In genomic region chr11:65611758-65612603, GRCh38 we compare ENCODE assay signal across 10 cellular contexts. TPM values are rescaled to one million over a fixed set of nuclear protein-coding genes. Genes with fewer than 3 reads are reported as not detected.
DNase-seq lines count a peak whose midpoint lies in the region; ATAC-seq lines count a peak whose summit lies in the region.
"Had no signal": no experiment of that assay in that cellular context is flagged by ENCODE, and none has a peak within 500 bp of the region (broad histone marks: within the 10 kb centered on the region; RNA-seq: fewer than 3 reads in every experiment).

No MANE protein-coding gene starts in this region.

- no peak for DNase-seq in right cardiac atrium
- DNase-seq in Right ventricle myocardium superior = no peak
- DNase-seq in central memory CD8-positive, alpha-beta T cell (ENCODE audit: low spot score in 2 of 2) = no peak
- no peak for DNase-seq in activated CD8-positive, alpha-beta memory T cell treated with anti-CD3 and anti-CD28 coated beads, Interleukin-2, amount 50 U/mL, for 48 hours
- DNase-seq: SIG-M5 had no signal

- peak overlapping the region; percentile 80 for H3K27ac ChIP-seq in right cardiac atrium (ENCODE audit: low read length)
- peak overlapping the region; percentile 96 for H3K27ac ChIP-seq in muscle layer of colon (ENCODE audit: low read depth, low read length)

- H3K4me3 Mint-ChIP-seq in central memory CD8-positive, alpha-beta T cell = peak overlapping the region; percentile 96

- H3K4me1 Mint-ChIP-seq in central memory CD8-positive, alpha-beta T cell = peaks cover 45% of the 10 kb centered on the region

- H3K4me1 ChIP-seq in right cardiac atrium (ENCODE audit: control insufficient read depth, insufficient read depth, low read length) = peaks cover 10% of the 10 kb centered on the region
- peaks cover 53% of the 10 kb centered on the region for H3K4me1 ChIP-seq in muscle layer of colon (ENCODE audit: insufficient read depth, low read length)

- no peaks in the 10 kb centered on the region for H3K27me3 Mint-ChIP-seq in central memory CD8-positive, alpha-beta T cell

- intact Hi-C loops in right cardiac atrium (cut with DNase I) = loop anchor here in 1 of 4 donors (5.0 kb wide), 1 partner anchor 35 kb away; the partner anchor contains the start of gene EHBP1L1
- intact Hi-C loops in Right ventricle myocardium superior (cut with DNase I) = no loop called here

- H3K27ac Mint-ChIP-seq in central memory CD8-positive, alpha-beta T cell (ENCODE audit: low read depth) = peak overlapping the region; percentile 85

- ATAC-seq in right cardiac atrium (no peak), Right ventricle myocardium superior (ENCODE audit: poor library complexity) (no peak), HG03439 (IDR thresholded peaks at IDR 0.05; ENCODE audit: unreplicated experiment) (no peak), GM21576 (IDR thresholded peaks at IDR 0.05; ENCODE audit: unreplicated experiment) (no peak), HG02970 (IDR thresholded peaks at IDR 0.05; ENCODE audit: low FRiP score, unreplicated experiment) (no peak)
- ATAC-seq in central memory CD8-positive, alpha-beta T cell (replicated peaks; ENCODE audit: extremely low read depth, poor library complexity, severe bottlenecking) = no peak

- peaks cover 31% of the 10 kb centered on the region for H3K36me3 ChIP-seq in muscle layer of colon (ENCODE audit: insufficient read depth, low read length)

- H3K9ac ChIP-seq in muscle layer of colon (ENCODE audit: low read length) = peak overlapping the region; percentile 34

- 45% methylated on average over 12 of the region's 12 CpGs for WGBS in right cardiac atrium

- H3K36me3 Mint-ChIP-seq in central memory CD8-positive, alpha-beta T cell (ENCODE audit: insufficient read depth) = peaks cover 22% of the 10 kb centered on the region

- H3K4me3 ChIP-seq in right cardiac atrium (ENCODE audit: low read length) = peak overlapping the region; percentile 82
- peak overlapping the region in 1 of 2 donors; percentile 69 for H3K4me3 ChIP-seq in muscle layer of colon (ENCODE audit: low read depth in 1 of 2, low read length in 2 of 2)

- H3K9me3 ChIP-seq in right cardiac atrium (ENCODE audit: control insufficient read depth, low read length) (no peaks in the 10 kb centered on the region), muscle layer of colon (ENCODE audit: low read length) (no peaks in the 10 kb centered on the region)

- H3K27me3 ChIP-seq in right cardiac atrium (ENCODE audit: control insufficient read depth, insufficient read depth) (no peaks in the 10 kb centered on the region), muscle layer of colon (ENCODE audit: control insufficient read depth in 1 of 2, insufficient read depth in 2 of 2, low read length in 2 of 2) (no peaks in the 10 kb centered on the region)

- no peaks in the 10 kb centered on the region for H3K9me3 Mint-ChIP-seq in central memory CD8-positive, alpha-beta T cell

RNA-seq across cellular contexts. Expression of gene MAP3K11, which starts 2.0 kb away (rescaled TPM):
- total RNA-seq in right cardiac atrium (10 to 100 TPM; 35.0 to 41.2 (median 38.1) TPM), Right ventricle myocardium superior (38.5 TPM)
- polyA plus RNA-seq in right cardiac atrium = 30.8 TPM

RNA-seq across cellular contexts. Expression of gene PCNX3, which starts 3.6 kb away (rescaled TPM):
- 10 to 100 TPM; 13.4 to 17.2 (median 14.8) TPM for total RNA-seq in right cardiac atrium
- polyA plus RNA-seq in right cardiac atrium = 10.2 TPM
- total RNA-seq in Right ventricle myocardium superior = 9.3 TPM

RNA-seq across cellular contexts. Expression of gene KCNK7, which starts 16.4 kb away (rescaled TPM):
- total RNA-seq in right cardiac atrium (under 1 TPM; 0.28 to 0.88 (median 0.55) TPM), Right ventricle myocardium superior (0.81 TPM)
- polyA plus RNA-seq in right cardiac atrium = 0.18 TPM
- total RNA-seq: G401 had no signal

RNA-seq across cellular contexts. Expression of gene SIPA1, which starts 25.9 kb away (rescaled TPM):
- total RNA-seq in right cardiac atrium = 10 to 100 TPM; 22.4 to 27.4 (median 26.2) TPM
- polyA plus RNA-seq in right cardiac atrium = 19.3 TPM
- 22.5 TPM for total RNA-seq in Right ventricle myocardium superior

RNA-seq across cellular contexts. Expression of gene EHBP1L1, which starts 36.1 kb away (rescaled TPM):
- total RNA-seq in right cardiac atrium = 10 to 100 TPM; 43.9 to 80.2 (median 48.2) TPM
- polyA plus RNA-seq in right cardiac atrium = 35.7 TPM
- 44.9 TPM for total RNA-seq in Right ventricle myocardium superior
